ENCODE assay signal across 13 cellular contexts in the genomic region with DNA sequence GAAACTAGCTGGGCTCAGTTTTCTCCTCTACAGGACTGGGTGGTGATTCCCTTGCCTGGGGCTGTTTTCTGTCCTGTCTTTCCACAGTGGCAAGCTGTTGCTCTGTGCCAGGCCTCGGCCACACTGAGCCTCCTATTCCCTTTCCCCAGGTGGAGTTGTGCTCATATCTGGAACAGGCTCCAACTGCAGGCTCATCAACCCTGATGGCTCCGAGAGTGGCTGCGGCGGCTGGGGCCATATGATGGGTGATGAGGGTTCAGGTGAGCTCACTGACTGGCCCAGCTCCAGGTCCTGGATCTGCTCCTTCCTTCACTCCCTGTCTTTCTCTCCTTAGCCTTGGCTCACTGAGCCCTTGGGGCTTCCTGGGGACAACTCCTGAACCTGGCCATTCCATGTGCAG. TPM values are rescaled to one million over a fixed set of nuclear protein-coding genes. Genes with fewer than 3 reads are reported as not detected.
DNase-seq lines count a peak whose midpoint lies in the region; ATAC-seq and TF ChIP-seq lines count a peak whose summit lies in the region.
"Had no signal": no experiment of that assay in that cellular context is flagged by ENCODE, and none has a peak within 500 bp of the region (broad histone marks: within the 10 kb centered on the region; RNA-seq: fewer than 3 reads in every experiment).

No MANE protein-coding gene starts in this region.

- peak overlapping the region; percentile 82 for H3K27ac ChIP-seq in CD4-positive, CD25-positive, alpha-beta regulatory T cell (ENCODE audit: insufficient read depth, low read length, poor library complexity, severe bottlenecking)
- H3K27ac ChIP-seq in Karpas-422 (ENCODE audit: low read length) (peak overlapping the region; percentile 85), caudate nucleus (ENCODE audit: low read depth, low read length) (peak overlapping the region; percentile 48)
- H3K27ac ChIP-seq: C4-2B, psoas muscle, tibial artery had no signal

- peak overlapping the region; percentile 80 to 100 (median 92) for H3K27ac Mint-ChIP-seq in CD4-positive, CD25-positive, alpha-beta regulatory T cell
- peak overlapping the region; percentile 79 to 89 for H3K27ac Mint-ChIP-seq in natural killer cell treated with Interleukin-12 subunit alpha and Interleukin-12 subunit beta and Interleukin-15 and Interleukin-18, amount 100 ng/mL, for 72 hours

- H3K79me2 ChIP-seq in Karpas-422 (ENCODE audit: low read length) = peaks cover 35% of the 10 kb centered on the region

- no peak for TF ChIP-seq CTCF in GM13977 (IDR thresholded peaks at IDR 0.05; ENCODE audit: extremely low read depth, insufficient read depth, missing control alignments)

- H3K27me3 Mint-ChIP-seq in CD4-positive, CD25-positive, alpha-beta regulatory T cell = peaks cover 4% of the 10 kb centered on the region
- H3K27me3 Mint-ChIP-seq in natural killer cell treated with Interleukin-12 subunit alpha and Interleukin-12 subunit beta and Interleukin-15 and Interleukin-18, amount 100 ng/mL, for 72 hours = no peaks in the 10 kb centered on the region

- no peaks in the 10 kb centered on the region for H3K9me2 ChIP-seq in Karpas-422 (replicated peaks; ENCODE audit: insufficient read depth, low read length)

- no peak for ATAC-seq in CD4-positive, CD25-positive, alpha-beta regulatory T cell (ENCODE audit: low read depth in 2 of 2)
- ATAC-seq in natural killer cell treated with Interleukin-12 subunit alpha and Interleukin-12 subunit beta and Interleukin-15 and Interleukin-18, amount 100 ng/mL, for 72 hours = no peak
- ATAC-seq in HG02610 (IDR thresholded peaks at IDR 0.05; ENCODE audit: unreplicated experiment) = no peak
- no peak for ATAC-seq in GM21723 (IDR thresholded peaks at IDR 0.05; ENCODE audit: unreplicated experiment)
- ATAC-seq: HepG2, psoas muscle had no signal

- no peak for DNase-seq in CD4-positive, CD25-positive, alpha-beta regulatory T cell
- DNase-seq in Karpas-422 (no peak), caudate nucleus (lab: John Stamatoyannopoulos, UW) (no peak), NCI-H1694 treated with DMSO at 0.1 percent for 48 hours (lab: John Stamatoyannopoulos, UW) (no peak), GM13977 (ENCODE audit: low spot score) (no peak)
- no peak for DNase-seq in natural killer cell treated with Interleukin-12 subunit alpha and Interleukin-12 subunit beta and Interleukin-15 and Interleukin-18, amount 100 ng/mL, for 72 hours (ENCODE audit: low spot score)
- DNase-seq: NCI-H2029 treated with DMSO at 0.1 percent for 48 hours, psoas muscle had no signal

- H3K4me1 ChIP-seq in CD4-positive, CD25-positive, alpha-beta regulatory T cell (ENCODE audit: control insufficient read depth, insufficient read depth, low read length, poor library complexity, severe bottlenecking) = peaks cover 54% of the 10 kb centered on the region
- H3K4me1 ChIP-seq in Karpas-422 (ENCODE audit: low read length) = peaks cover 49% of the 10 kb centered on the region

- peak overlapping the region; percentile 69 for H2AFZ ChIP-seq in Karpas-422 (ENCODE audit: low read length)

- H3K9me3 Mint-ChIP-seq in CD4-positive, CD25-positive, alpha-beta regulatory T cell = no peaks in the 10 kb centered on the region
- H3K9me3 Mint-ChIP-seq in natural killer cell treated with Interleukin-12 subunit alpha and Interleukin-12 subunit beta and Interleukin-15 and Interleukin-18, amount 100 ng/mL, for 72 hours = no peaks in the 10 kb centered on the region

- H3K36me3 ChIP-seq in CD4-positive, CD25-positive, alpha-beta regulatory T cell (ENCODE audit: control insufficient read depth, insufficient read depth, low read length) = peaks cover 32% of the 10 kb centered on the region
- H3K36me3 ChIP-seq in Karpas-422 (ENCODE audit: insufficient read depth, low read length) = 0 out of 2 replicates have a peak, but pooled peaks cover 4% of the 10 kb centered on the region

- H3K4me3 Mint-ChIP-seq in CD4-positive, CD25-positive, alpha-beta regulatory T cell = peak overlapping the region in 3 of 4 donors; percentile 46 to 97 (median 93)
- peak overlapping the region; percentile 90 for H3K4me3 Mint-ChIP-seq in natural killer cell treated with Interleukin-12 subunit alpha and Interleukin-12 subunit beta and Interleukin-15 and Interleukin-18, amount 100 ng/mL, for 72 hours

- in situ Hi-C loops in GM13977 (cut with MboI; ENCODE audit: low pct_unique_long_range_greater_than_20kb, low sequenced_read_pairs, unreplicated experiment) = no loop called here

- H3K4me1 Mint-ChIP-seq in CD4-positive, CD25-positive, alpha-beta regulatory T cell = peaks cover 25 to 67% (median 46%) of the 10 kb centered on the region in 4 donors
- H3K4me1 Mint-ChIP-seq in natural killer cell treated with Interleukin-12 subunit alpha and Interleukin-12 subunit beta and Interleukin-15 and Interleukin-18, amount 100 ng/mL, for 72 hours (ENCODE audit: low read depth in 2 of 2) = peaks cover 58 to 61% of the 10 kb centered on the region in 2 donors

- H3K27me3 ChIP-seq in CD4-positive, CD25-positive, alpha-beta regulatory T cell (ENCODE audit: control insufficient read depth, insufficient read depth, low read length) = no peaks in the 10 kb centered on the region
- H3K27me3 ChIP-seq in Karpas-422 (ENCODE audit: low read length) = no peaks in the 10 kb centered on the region
- H3K27me3 ChIP-seq: tibial artery had no signal

- peak overlapping the region; percentile 65 for H3K9ac ChIP-seq in Karpas-422 (ENCODE audit: low read length)

- peaks cover 30% of the 10 kb centered on the region for H3K36me3 Mint-ChIP-seq in CD4-positive, CD25-positive, alpha-beta regulatory T cell
- peaks cover 21% of the 10 kb centered on the region for H3K36me3 Mint-ChIP-seq in natural killer cell treated with Interleukin-12 subunit alpha and Interleukin-12 subunit beta and Interleukin-15 and Interleukin-18, amount 100 ng/mL, for 72 hours

- H3K4me2 ChIP-seq in Karpas-422 (ENCODE audit: low read depth, low read length, poor library complexity, severe bottlenecking) = peak overlapping the region; percentile 72

- no peaks in the 10 kb centered on the region for H3K9me3 ChIP-seq in CD4-positive, CD25-positive, alpha-beta regulatory T cell (ENCODE audit: control insufficient read depth in 2 of 2, low read length in 2 of 2)
- H3K9me3 ChIP-seq in Karpas-422 (ENCODE audit: low read length) = no peaks in the 10 kb centered on the region
- H3K9me3 ChIP-seq: psoas muscle, tibial artery had no signal

- peaks cover 4% of the 10 kb centered on the region; the same call in 1 of the 2 replicates for H4K20me1 ChIP-seq in Karpas-422 (ENCODE audit: insufficient read depth, low read depth, low read length)

- peak overlapping the region; percentile 75 for H3K4me3 ChIP-seq in CD4-positive, CD25-positive, alpha-beta regulatory T cell (ENCODE audit: low read depth, low read length)
- peak overlapping the region; percentile 52 for H3K4me3 ChIP-seq in Karpas-422 (ENCODE audit: low read length)
- H3K4me3 ChIP-seq: psoas muscle, tibial artery had no signal

RNA-seq across cellular contexts. Expression of a gene that starts 4.0 kb away (rescaled TPM):
- total RNA-seq in CD4-positive, CD25-positive, alpha-beta regulatory T cell = 89.0 TPM
- polyA plus RNA-seq in CD4-positive, CD25-positive, alpha-beta regulatory T cell = 10 to 100 TPM; 63.8 to 81.3 (median 80.3) TPM
- 38.2 and 57.3 TPM in 2 replicates for total RNA-seq in Karpas-422 (2014; rRNA removed; shearing (Covaris generic); ENCODE audit: low replicate concordance)
- total RNA-seq in natural killer cell treated with Interleukin-12 subunit alpha and Interleukin-12 subunit beta and Interleukin-15 and Interleukin-18, amount 100 ng/mL, for 72 hours = 100 to 1,000 TPM in 1 of 2 donors, 10 to 100 TPM in 1; 92.9 to 104 TPM

RNA-seq across cellular contexts. Expression of a gene that starts 57.5 kb away (rescaled TPM):
- total RNA-seq in CD4-positive, CD25-positive, alpha-beta regulatory T cell = 12.8 TPM
- polyA plus RNA-seq in CD4-positive, CD25-positive, alpha-beta regulatory T cell = 10 to 100 TPM; 24.6 to 38.2 (median 33.4) TPM
- total RNA-seq in Karpas-422 (2014; rRNA removed; shearing (Covaris generic); ENCODE audit: low replicate concordance) = 22.3 and 27.9 TPM in 2 replicates
- total RNA-seq in natural killer cell treated with Interleukin-12 subunit alpha and Interleukin-12 subunit beta and Interleukin-15 and Interleukin-18, amount 100 ng/mL, for 72 hours = 10 to 100 TPM; 12.4 to 14.2 TPM

RNA-seq across cellular contexts. Expression of a gene that starts 57.9 kb away (rescaled TPM):
- 28.3 TPM for total RNA-seq in CD4-positive, CD25-positive, alpha-beta regulatory T cell
- polyA plus RNA-seq in CD4-positive, CD25-positive, alpha-beta regulatory T cell = 10 to 100 TPM; 18.0 to 23.1 (median 20.1) TPM
- total RNA-seq in Karpas-422 (2014; rRNA removed; shearing (Covaris generic); ENCODE audit: low replicate concordance) = 24.4 and 26.8 TPM in 2 replicates
- 10 to 100 TPM; 40.1 to 58.4 TPM for total RNA-seq in natural killer cell treated with Interleukin-12 subunit alpha and Interleukin-12 subunit beta and Interleukin-15 and Interleukin-18, amount 100 ng/mL, for 72 hours
